20 cellular contexts compared by ENCODE assay signal in the genomic region with DNA sequence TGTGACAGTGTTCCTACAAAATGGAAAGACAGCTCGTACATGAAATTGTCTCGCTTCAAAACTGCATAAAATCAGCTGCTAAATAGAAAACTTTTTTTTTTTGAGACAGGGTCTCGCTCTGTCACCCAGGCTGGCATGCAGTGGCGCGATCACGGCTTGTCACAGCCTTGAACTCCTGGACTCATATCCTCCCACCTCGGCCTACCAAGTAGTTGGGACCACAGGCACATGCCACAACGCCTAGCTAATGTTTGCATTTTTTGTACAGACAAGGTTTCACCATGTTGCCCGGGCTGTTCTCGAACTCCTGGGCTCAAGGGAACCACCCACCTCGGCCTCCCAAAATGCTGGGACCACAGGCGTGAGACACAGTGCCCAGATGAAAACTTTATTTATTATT.
DNase-seq lines count a peak whose midpoint lies in the region; ATAC-seq lines count a peak whose summit lies in the region.
"Had no signal": no experiment of that assay in that cellular context is flagged by ENCODE, and none has a peak within 500 bp of the region (broad histone marks: within the 10 kb centered on the region; RNA-seq: fewer than 3 reads in every experiment).

No MANE protein-coding gene starts in this region.

- H3K27me3 Mint-ChIP-seq in stimulated activated naive CD8-positive, alpha-beta T cell treated with anti-CD3 and anti-CD28 coated beads, Interleukin-15, Interleukin-2, amounts not matched to agents 100 ng/mL and 50 ng/mL, for 24 hours: no peaks in the 10 kb centered on the region
- no peaks in the 10 kb centered on the region for H3K27me3 Mint-ChIP-seq in activated naive CD8-positive, alpha-beta T cell treated with anti-CD3 and anti-CD28 coated beads, Interleukin-2, amount 50 U/mL, for 24 hours

- peaks cover 48% of the 10 kb centered on the region for H3K36me3 Mint-ChIP-seq in stimulated activated naive CD8-positive, alpha-beta T cell treated with anti-CD3 and anti-CD28 coated beads, Interleukin-15, Interleukin-2, amounts not matched to agents 100 ng/mL and 50 ng/mL, for 24 hours (ENCODE audit: low read depth)
- peaks cover 39% of the 10 kb centered on the region for H3K36me3 Mint-ChIP-seq in activated naive CD8-positive, alpha-beta T cell treated with anti-CD3 and anti-CD28 coated beads, Interleukin-2, amount 50 U/mL, for 24 hours (ENCODE audit: low read depth)

- DNase-seq in stimulated activated naive CD8-positive, alpha-beta T cell treated with anti-CD3 and anti-CD28 coated beads, Interleukin-15, Interleukin-2, amounts not matched to agents 100 U/mL and 50 U/mL, for 24 hours: no peak
- no peak for DNase-seq in activated naive CD8-positive, alpha-beta T cell treated with anti-CD3 and anti-CD28 coated beads, Interleukin-2, amount 50 U/mL, for 24 hours
- no peak for DNase-seq in NCI-H524 treated with DMSO at 0.1 percent for 48 hours (lab: John Stamatoyannopoulos, UW)
- no peak for DNase-seq in HPDE6-E6E7 (ENCODE audit: extremely low spot score)
- no peak for DNase-seq in NCI-H1417 treated with DMSO at 0.1 percent for 48 hours (lab: John Stamatoyannopoulos, UW)
- DNase-seq: ACHN; body of pancreas; effector memory CD4-positive, alpha-beta T cell; foreskin melanocyte; left ventricle myocardium inferior; NCI-H1092; NCI-H2029 treated with DMSO at 0.1 percent for 48 hours; NCI-H226; OCI-M1; posterior cingulate gyrus; substantia nigra had no signal

- H3K4me3 Mint-ChIP-seq in stimulated activated naive CD8-positive, alpha-beta T cell treated with anti-CD3 and anti-CD28 coated beads, Interleukin-15, Interleukin-2, amounts not matched to agents 100 ng/mL and 50 ng/mL, for 24 hours: peak overlapping the region; percentile 15
- peak overlapping the region; percentile 59 for H3K4me3 Mint-ChIP-seq in activated naive CD8-positive, alpha-beta T cell treated with anti-CD3 and anti-CD28 coated beads, Interleukin-2, amount 50 U/mL, for 24 hours

- H3K27ac Mint-ChIP-seq in stimulated activated naive CD8-positive, alpha-beta T cell treated with anti-CD3 and anti-CD28 coated beads, Interleukin-15, Interleukin-2, amounts not matched to agents 100 ng/mL and 50 ng/mL, for 24 hours: no peak overlapping the region
- peak overlapping the region; percentile 77 for H3K27ac Mint-ChIP-seq in activated naive CD8-positive, alpha-beta T cell treated with anti-CD3 and anti-CD28 coated beads, Interleukin-2, amount 50 U/mL, for 24 hours

- no peak for ATAC-seq in stimulated activated naive CD8-positive, alpha-beta T cell treated with anti-CD3 and anti-CD28 coated beads, Interleukin-15, Interleukin-2, amounts not matched to agents 100 U/mL and 50 U/mL, for 24 hours
- ATAC-seq in activated naive CD8-positive, alpha-beta T cell treated with anti-CD3 and anti-CD28 coated beads, Interleukin-2, amount 50 U/mL, for 24 hours: no peak
- ATAC-seq: body of pancreas, Right ventricle myocardium inferior, sciatic nerve had no signal

- H3K9me3 Mint-ChIP-seq in stimulated activated naive CD8-positive, alpha-beta T cell treated with anti-CD3 and anti-CD28 coated beads, Interleukin-15, Interleukin-2, amounts not matched to agents 100 ng/mL and 50 ng/mL, for 24 hours: no peaks in the 10 kb centered on the region
- no peaks in the 10 kb centered on the region for H3K9me3 Mint-ChIP-seq in activated naive CD8-positive, alpha-beta T cell treated with anti-CD3 and anti-CD28 coated beads, Interleukin-2, amount 50 U/mL, for 24 hours
- H3K9me3 Mint-ChIP-seq: neural crest cell had no signal

- H3K4me1 Mint-ChIP-seq in stimulated activated naive CD8-positive, alpha-beta T cell treated with anti-CD3 and anti-CD28 coated beads, Interleukin-15, Interleukin-2, amounts not matched to agents 100 ng/mL and 50 ng/mL, for 24 hours (ENCODE audit: low read depth): peaks cover 66% of the 10 kb centered on the region
- peaks cover 66% of the 10 kb centered on the region for H3K4me1 Mint-ChIP-seq in activated naive CD8-positive, alpha-beta T cell treated with anti-CD3 and anti-CD28 coated beads, Interleukin-2, amount 50 U/mL, for 24 hours
